In the genomic region with DNA sequence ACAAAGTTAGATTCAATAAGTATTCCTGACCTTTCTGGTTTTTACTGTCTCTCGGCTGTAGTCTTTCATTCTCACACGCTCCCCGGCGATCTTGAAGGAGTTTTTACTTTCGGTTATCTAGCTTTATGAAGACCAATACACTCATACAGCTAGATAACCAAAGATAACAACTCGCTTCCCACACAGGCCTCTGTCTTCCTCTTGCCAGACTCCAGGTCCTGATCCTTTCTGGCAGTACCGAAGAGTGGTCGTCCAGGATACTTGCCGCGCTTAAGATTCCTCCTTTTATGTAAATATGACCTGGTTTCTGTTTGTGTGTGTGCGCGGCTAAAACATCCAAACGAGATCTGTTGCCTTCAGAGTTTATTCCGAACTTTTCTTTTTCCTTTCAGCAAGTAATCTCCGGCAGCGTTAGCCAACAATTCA, we compare ENCODE assay signal across 8 cellular contexts.
DNase-seq lines count a peak whose midpoint lies in the region; ATAC-seq and TF ChIP-seq lines count a peak whose summit lies in the region.

No MANE protein-coding gene starts in this region.

- no peak for TF ChIP-seq CTCF in SK-N-SH (IDR thresholded peaks at IDR 0.05)
- no peak for TF ChIP-seq CTCF in fibroblast of villous mesenchyme (IDR thresholded peaks at IDR 0.05; ENCODE audit: insufficient read depth, low read depth, low read length)

- peak overlapping the region; percentile 83 for H3K4me3 Mint-ChIP-seq in T-helper 1 cell treated with Interleukin-12 subunit alpha and Interleukin-12 subunit beta and Interleukin-4 antibody, amounts not matched to agents 30 μg/mL and 1 μg/mL, for 36 hours

- peak overlapping the region; percentile 38; the same call in 1 of the 2 replicates for H2AFZ ChIP-seq in SK-N-SH (ENCODE audit: low read depth)

- H3K27ac Mint-ChIP-seq in T-helper 1 cell treated with Interleukin-12 subunit alpha and Interleukin-12 subunit beta and Interleukin-4 antibody, amounts not matched to agents 30 μg/mL and 1 μg/mL, for 36 hours = peak overlapping the region; percentile 10

- H3K27ac ChIP-seq in SK-N-SH (ENCODE audit: low read depth in 2 of 2, low read length in 1 of 2) = no peak overlapping the region

- H3K27me3 ChIP-seq in SK-N-SH (ENCODE audit: insufficient read depth) = peaks cover 62% of the 10 kb centered on the region

- no peak for TF ChIP-seq RAD21 in SK-N-SH (IDR thresholded peaks at IDR 0.05; ENCODE audit: low read length)

- H3K4me3 ChIP-seq in SK-N-SH (ENCODE audit: low read depth in 2 of 2, low read length in 1 of 2) (peak overlapping the region; percentile 27 to 48; a peak in 3 of 4 replicates), fibroblast of villous mesenchyme (ENCODE audit: low read depth, low read length) (peak overlapping the region; percentile 56)

- H3K36me3 ChIP-seq in SK-N-SH (replicated peaks in 1 of 2; ENCODE audit: control insufficient read depth in 1 of 2, insufficient read depth in 2 of 2, low read length in 1 of 2) = no peaks in the 10 kb centered on the region

- DNase-seq in T-helper 1 cell = no peak
- no peak for DNase-seq in SK-N-SH
- peak; percentile 15 for DNase-seq in fibroblast of villous mesenchyme (ENCODE audit: low read depth)
- peak; percentile 3 for DNase-seq in stimulated activated naive CD8-positive, alpha-beta T cell treated with anti-CD3 and anti-CD28 coated beads, Interleukin-15, Interleukin-2, amounts not matched to agents 100 U/mL and 50 U/mL, for 24 hours
- DNase-seq in HK-2 (ENCODE audit: unreplicated experiment) = no peak
- no peak for DNase-seq in SKM-1 treated with dmso at 0.1 percent for 144 hours (lab: John Stamatoyannopoulos, UW; ENCODE audit: unreplicated experiment)

- no peak overlapping the region for H3K9ac ChIP-seq in SK-N-SH

- peak overlapping the region; percentile 73 for H3K4me2 ChIP-seq in SK-N-SH

- peaks cover 19% of the 10 kb centered on the region for H3K4me1 Mint-ChIP-seq in T-helper 1 cell treated with Interleukin-12 subunit alpha and Interleukin-12 subunit beta and Interleukin-4 antibody, amounts not matched to agents 30 μg/mL and 1 μg/mL, for 36 hours (ENCODE audit: low read depth)

- no peaks in the 10 kb centered on the region for H3F3A ChIP-seq in SK-N-SH (replicated peaks; ENCODE audit: insufficient read depth)

- H3K9me2 ChIP-seq in SK-N-SH = no peaks in the 10 kb centered on the region

- POLR2A ChIA-PET in SK-N-SH (lab: Yijun Ruan, JAX) = no interaction called here

- peaks cover 0 to 2% of the 10 kb centered on the region in 2 experiments; a peak in 1 of 4 replicates for H3K4me1 ChIP-seq in SK-N-SH (ENCODE audit: control insufficient read depth in 1 of 2, insufficient read depth in 2 of 2, low read depth in 1 of 2, low read length in 1 of 2)

- CTCF ChIA-PET in SK-N-SH (lab: Yijun Ruan, JAX) = interaction anchor here (0.9 to 2.7 kb wide), 4 partner anchors 15 to 24 kb away, joined by 4 to 10 read pairs (median 6); no protein-coding TSS in a partner anchor

- ATAC-seq in HG02943 (IDR thresholded peaks at IDR 0.05; ENCODE audit: low read depth, unreplicated experiment) = peak; percentile 53
- ATAC-seq in stimulated activated naive CD8-positive, alpha-beta T cell treated with anti-CD3 and anti-CD28 coated beads, Interleukin-15, Interleukin-2, amounts not matched to agents 100 U/mL and 50 U/mL, for 24 hours = no peak

- TF ChIP-seq EP300 in SK-N-SH (IDR thresholded peaks at IDR 0.05; ENCODE audit: borderline replicate concordance in 1 of 2, low read depth in 1 of 2, low read length in 1 of 2) = no peak

- H4K20me1 ChIP-seq in SK-N-SH (ENCODE audit: insufficient read depth) = no peaks in the 10 kb centered on the region

- 15% methylated on average over 16 of the region's 16 CpGs for WGBS in SK-N-SH (ENCODE audit: low lambda C conversion rate)

- no peaks in the 10 kb centered on the region for H3K36me3 Mint-ChIP-seq in T-helper 1 cell treated with Interleukin-12 subunit alpha and Interleukin-12 subunit beta and Interleukin-4 antibody, amounts not matched to agents 30 μg/mL and 1 μg/mL, for 36 hours (ENCODE audit: low read depth)

- H3K9me3 ChIP-seq in SK-N-SH = no peaks in the 10 kb centered on the region

- H3K79me2 ChIP-seq in SK-N-SH (ENCODE audit: insufficient read depth) = no peaks in the 10 kb centered on the region

- peaks cover 92% of the 10 kb centered on the region for H3K27me3 Mint-ChIP-seq in T-helper 1 cell treated with Interleukin-12 subunit alpha and Interleukin-12 subunit beta and Interleukin-4 antibody, amounts not matched to agents 30 μg/mL and 1 μg/mL, for 36 hours (ENCODE audit: low read depth)

- H3K9me3 Mint-ChIP-seq in T-helper 1 cell treated with Interleukin-12 subunit alpha and Interleukin-12 subunit beta and Interleukin-4 antibody, amounts not matched to agents 30 μg/mL and 1 μg/mL, for 36 hours = no peaks in the 10 kb centered on the region

TF ChIP-seq in SK-N-SH, 30 proteins besides CTCF, POLR2A, EP300 and RAD21:
- TF ChIP-seq JUND (IDR thresholded peaks at IDR 0.05) = no peak
- TF ChIP-seq, protein P1, sequence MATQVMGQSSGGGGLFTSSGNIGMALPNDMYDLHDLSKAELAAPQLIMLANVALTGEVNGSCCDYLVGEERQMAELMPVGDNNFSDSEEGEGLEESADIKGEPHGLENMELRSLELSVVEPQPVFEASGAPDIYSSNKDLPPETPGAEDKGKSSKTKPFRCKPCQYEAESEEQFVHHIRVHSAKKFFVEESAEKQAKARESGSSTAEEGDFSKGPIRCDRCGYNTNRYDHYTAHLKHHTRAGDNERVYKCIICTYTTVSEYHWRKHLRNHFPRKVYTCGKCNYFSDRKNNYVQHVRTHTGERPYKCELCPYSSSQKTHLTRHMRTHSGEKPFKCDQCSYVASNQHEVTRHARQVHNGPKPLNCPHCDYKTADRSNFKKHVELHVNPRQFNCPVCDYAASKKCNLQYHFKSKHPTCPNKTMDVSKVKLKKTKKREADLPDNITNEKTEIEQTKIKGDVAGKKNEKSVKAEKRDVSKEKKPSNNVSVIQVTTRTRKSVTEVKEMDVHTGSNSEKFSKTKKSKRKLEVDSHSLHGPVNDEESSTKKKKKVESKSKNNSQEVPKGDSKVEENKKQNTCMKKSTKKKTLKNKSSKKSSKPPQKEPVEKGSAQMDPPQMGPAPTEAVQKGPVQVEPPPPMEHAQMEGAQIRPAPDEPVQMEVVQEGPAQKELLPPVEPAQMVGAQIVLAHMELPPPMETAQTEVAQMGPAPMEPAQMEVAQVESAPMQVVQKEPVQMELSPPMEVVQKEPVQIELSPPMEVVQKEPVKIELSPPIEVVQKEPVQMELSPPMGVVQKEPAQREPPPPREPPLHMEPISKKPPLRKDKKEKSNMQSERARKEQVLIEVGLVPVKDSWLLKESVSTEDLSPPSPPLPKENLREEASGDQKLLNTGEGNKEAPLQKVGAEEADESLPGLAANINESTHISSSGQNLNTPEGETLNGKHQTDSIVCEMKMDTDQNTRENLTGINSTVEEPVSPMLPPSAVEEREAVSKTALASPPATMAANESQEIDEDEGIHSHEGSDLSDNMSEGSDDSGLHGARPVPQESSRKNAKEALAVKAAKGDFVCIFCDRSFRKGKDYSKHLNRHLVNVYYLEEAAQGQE (IDR thresholded peaks at IDR 0.05; ENCODE audit: low read depth, low read length) = no peak

Comparison
In these comparisons a context has a peak if more than half of its experiments do, and no peak if none do; other contexts are left out.
1. DNase-seq: peak in fibroblast of villous mesenchyme (single experiment) and stimulated activated naive CD8-positive, alpha-beta T cell treated with anti-CD3 and anti-CD28 coated beads, Interleukin-15, Interleukin-2, amounts not matched to agents 100 U/mL and 50 U/mL, for 24 hours (single experiment); none in T-helper 1 cell (0 of 5), SK-N-SH (single experiment), HK-2 (single experiment) and SKM-1 treated with dmso at 0.1 percent for 144 hours (single experiment).